17 cellular contexts compared by ENCODE assay signal in the genomic region with DNA sequence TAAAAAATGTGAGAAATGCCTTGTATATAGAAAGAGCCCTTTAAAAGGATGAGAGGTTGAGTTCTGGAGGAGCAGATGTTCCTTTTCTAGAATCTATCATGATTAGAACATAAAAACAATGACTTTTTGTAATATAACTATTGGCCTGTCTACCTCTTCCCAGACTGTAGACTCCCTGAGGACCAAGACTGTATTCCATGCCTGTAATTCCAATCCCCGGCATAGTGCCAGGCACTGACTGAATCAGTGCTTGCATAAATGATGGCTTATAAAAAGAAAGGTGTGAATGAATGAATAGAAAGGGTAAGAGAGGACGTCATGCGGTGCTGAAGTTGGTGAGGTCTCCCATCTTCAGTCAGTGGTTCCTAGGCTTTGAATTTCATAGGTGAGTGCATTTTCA.
DNase-seq lines count a peak whose midpoint lies in the region; ATAC-seq, FAIRE-seq and TF ChIP-seq lines count a peak whose summit lies in the region.
"Had no signal": no experiment of that assay in that cellular context is flagged by ENCODE, and none has a peak within 500 bp of the region (broad histone marks: within the 10 kb centered on the region; RNA-seq: fewer than 3 reads in every experiment).

No MANE protein-coding gene starts in this region.

- CTCF ChIA-PET in MCF 10A (lab: Yijun Ruan, JAX) (no interaction called here), mammary epithelial cell (lab: Charles Lee; ENCODE audit: low non-redundant PET) (no interaction called here), K562 (lab: Yijun Ruan, JAX; ENCODE audit: low intra/inter-chr PET ratio) (no interaction called here)

- H3K9me3 Mint-ChIP-seq in MCF 10A (ENCODE audit: unreplicated experiment): peaks cover 9% of the 10 kb centered on the region
- H3K9me3 Mint-ChIP-seq: GM23338, H9 had no signal

- intact Hi-C loops in MCF 10A (cut with micrococcal nuclease): no loop called here
- intact Hi-C loops in mammary epithelial cell (cut with micrococcal nuclease): no loop called here
- intact Hi-C loops in K562 (cut with micrococcal nuclease): no loop called here
- intact Hi-C loops in left cardiac atrium (cut with DNase I): no loop called here
- intact Hi-C loops in right cardiac atrium (cut with DNase I): no loop called here

- H3K4me1 ChIP-seq in mammary epithelial cell (ENCODE audit: insufficient read depth, low read length) (no peaks in the 10 kb centered on the region), K562 (replicated peaks in 1 of 2; ENCODE audit: control insufficient read depth in 2 of 2, insufficient read depth in 2 of 2, low read length in 2 of 2) (no peaks in the 10 kb centered on the region), right cardiac atrium (ENCODE audit: control insufficient read depth, insufficient read depth, low read length) (no peaks in the 10 kb centered on the region)

- H3K9me3 ChIP-seq in mammary epithelial cell (replicated peaks; ENCODE audit: insufficient read depth, low read length) (peaks cover 3% of the 10 kb centered on the region), K562 (replicated peaks; ENCODE audit: control insufficient read depth, insufficient read depth, low read depth, low read length) (no peaks in the 10 kb centered on the region), right cardiac atrium (ENCODE audit: control insufficient read depth, low read length) (no peaks in the 10 kb centered on the region)

- H3K79me2 ChIP-seq in mammary epithelial cell (ENCODE audit: insufficient read depth, low read length) (no peaks in the 10 kb centered on the region), K562 (ENCODE audit: control insufficient read depth, insufficient read depth, low read length) (no peaks in the 10 kb centered on the region)

- WGBS in mammary epithelial cell (ENCODE audit: low coverage, missing lambda C conversion rate): 86% methylated on average over 3 of the region's 3 CpGs
- WGBS in K562 (ENCODE audit: insufficient coverage, low coverage, missing lambda C conversion rate): 1% methylated on average over 3 of the region's 3 CpGs
- 61% methylated on average over 3 of the region's 3 CpGs for WGBS in right cardiac atrium

- H3K36me3 ChIP-seq in mammary epithelial cell (ENCODE audit: insufficient read depth, low read length) (no peaks in the 10 kb centered on the region), K562 (ENCODE audit: control insufficient read depth, insufficient read depth, low read length) (no peaks in the 10 kb centered on the region)

- no peak for TF ChIP-seq CTCF in MCF 10A (IDR thresholded peaks at IDR 0.05; ENCODE audit: unreplicated experiment)
- no peak for TF ChIP-seq CTCF in mammary epithelial cell (conservative IDR thresholded peaks at IDR 0.05 in 1 of 2, IDR thresholded peaks at IDR 0.05 in 1 of 2; ENCODE audit: extremely low read depth in 1 of 2, insufficient read depth in 1 of 2, low read depth in 1 of 2, low read length in 2 of 2)
- TF ChIP-seq CTCF in K562 (IDR thresholded peaks at IDR 0.05 in 2 of 3, conservative IDR thresholded peaks at IDR 0.05 in 1 of 3; ENCODE audit: insufficient read depth in 2 of 3, low read depth in 1 of 3, low read length in 3 of 3): no peak

- H2AFZ ChIP-seq in mammary epithelial cell (ENCODE audit: low read depth, low read length) (no peak overlapping the region), K562 (ENCODE audit: low read depth, low read length) (no peak overlapping the region)
- H2AFZ ChIP-seq: GM23338 had no signal

- TF ChIP-seq RAD21 in K562 (CRISPR knock-in tag; conservative IDR thresholded peaks at IDR 0.05 in 1 of 2, IDR thresholded peaks at IDR 0.05 in 1 of 2): no peak

- in situ Hi-C loops in mammary epithelial cell (cut with MboI; ENCODE audit: low sequenced_read_pairs in 2 of 2): no loop called here
- in situ Hi-C loops in K562 (cut with MboI): no loop called here

- H3K36me3 Mint-ChIP-seq in MCF 10A (ENCODE audit: insufficient read depth, unreplicated experiment): no peaks in the 10 kb centered on the region
- H3K36me3 Mint-ChIP-seq: CD4-positive, alpha-beta memory T cell had no signal

- H3K4me3 ChIP-seq in mammary epithelial cell (replicated peaks in 1 of 3; ENCODE audit: insufficient read depth in 1 of 3, low read depth in 2 of 3, low read length in 3 of 3): no peak overlapping the region
- H3K4me3 ChIP-seq in K562: no peak overlapping the region
- H3K4me3 ChIP-seq in right cardiac atrium (ENCODE audit: low read length): no peak overlapping the region
- H3K4me3 ChIP-seq: GM12878, GM23338 had no signal

- no peaks in the 10 kb centered on the region for H3K9me1 ChIP-seq in K562 (ENCODE audit: control insufficient read depth, insufficient read depth, low read length)

- no peak overlapping the region for H3K4me2 ChIP-seq in mammary epithelial cell (ENCODE audit: insufficient read depth, low read depth, low read length)
- no peak overlapping the region for H3K4me2 ChIP-seq in K562 (ENCODE audit: insufficient read depth, low read length)
- H3K4me2 ChIP-seq: GM23338 had no signal

- DNase-seq in MCF 10A (ENCODE audit: unreplicated experiment) (peak; percentile 7), mammary epithelial cell (no peak), K562 (ENCODE audit: extremely low read depth in 1 of 4, low spot score in 3 of 4) (no peak), left cardiac atrium (peak; percentile 35), right cardiac atrium (peak in 2 of 3 donors; percentile 39 to 74)
- DNase-seq: C1 segment of cervical spinal cord; Calu3; CD4-positive, alpha-beta memory T cell; COR-L47; DMS79; EL; GDM1; H9 had no signal

- no peak for TF ChIP-seq EP300 in K562 (IDR thresholded peaks at IDR 0.05; ENCODE audit: low read length)

- TF ChIP-seq POLR2A in K562 (conservative IDR thresholded peaks at IDR 0.05): no peak

- H3K4me1 Mint-ChIP-seq in MCF 10A (ENCODE audit: insufficient read depth, unreplicated experiment): no peaks in the 10 kb centered on the region
- H3K4me1 Mint-ChIP-seq: CD4-positive, alpha-beta memory T cell; GM23338; H9 had no signal

- dilution Hi-C loops in mammary epithelial cell (cut with HindIII; ENCODE audit: low sequenced_read_pairs): no loop called here

- H3K27me3 ChIP-seq in mammary epithelial cell (ENCODE audit: insufficient read depth, low read length) (no peaks in the 10 kb centered on the region), K562 (ENCODE audit: control insufficient read depth in 2 of 2, insufficient read depth in 2 of 2, low read length in 2 of 2) (peaks cover 0 to 13% of the 10 kb centered on the region in 2 experiments; a peak in 2 of 5 replicates), right cardiac atrium (ENCODE audit: control insufficient read depth, insufficient read depth) (no peaks in the 10 kb centered on the region)

- no TSS peak for BruUV-seq in MCF 10A (replicated peaks; lab: Mats Ljungman, UMichigan)
- BruUV-seq in mammary epithelial cell (replicated peaks; lab: Mats Ljungman, UMichigan): no TSS peak
- BruUV-seq in K562 (replicated peaks; lab: Mats Ljungman, UMichigan): no TSS peak

- FAIRE-seq in K562 (lab: Jason Lieb, UNC): no peak
- FAIRE-seq: GM12878 had no signal

- no peaks in the 10 kb centered on the region for H4K20me1 ChIP-seq in mammary epithelial cell (ENCODE audit: insufficient read depth, low read length)
- no peaks in the 10 kb centered on the region for H4K20me1 ChIP-seq in K562 (replicated peaks; ENCODE audit: control insufficient read depth, insufficient read depth, low read length)

- ATAC-seq in K562: no peak
- ATAC-seq in left cardiac atrium: peak in 1 of 2 donors; percentile 72
- peak in 1 of 2 donors; percentile 46 for ATAC-seq in right cardiac atrium
- no peak for ATAC-seq in GM18907 (IDR thresholded peaks at IDR 0.05; ENCODE audit: unreplicated experiment)
- ATAC-seq: GM12878, GM23338, HCT116 had no signal

- POLR2A ChIA-PET in MCF 10A (lab: Yijun Ruan, JAX): interaction anchor here (0.6 kb wide), 1 partner anchor 639 kb away, joined by 4 read pairs; no protein-coding TSS in a partner anchor
- POLR2A ChIA-PET in K562 (lab: Yijun Ruan, JAX): no interaction called here

- H3K27ac ChIP-seq in mammary epithelial cell (ENCODE audit: insufficient read depth, low read depth, low read length): no peak overlapping the region
- H3K27ac ChIP-seq in K562 (ENCODE audit: extremely low read depth, low read depth, low read length): no peak overlapping the region
- H3K27ac ChIP-seq in right cardiac atrium (ENCODE audit: low read length): no peak overlapping the region

- H3K9ac ChIP-seq in mammary epithelial cell (ENCODE audit: insufficient read depth, low read length) (no peak overlapping the region), K562 (ENCODE audit: insufficient read depth in 1 of 2, low read depth in 2 of 2, low read length in 2 of 2) (no peak overlapping the region)

- H3K4me3 Mint-ChIP-seq in MCF 10A (ENCODE audit: unreplicated experiment): no peak overlapping the region
- H3K4me3 Mint-ChIP-seq: CD4-positive, alpha-beta memory T cell; GM23338; H9 had no signal

- no peaks in the 10 kb centered on the region for H3K27me3 Mint-ChIP-seq in MCF 10A (ENCODE audit: insufficient read depth, unreplicated experiment)

- no peak overlapping the region for H3K27ac Mint-ChIP-seq in MCF 10A (ENCODE audit: low read depth, unreplicated experiment)
- H3K27ac Mint-ChIP-seq: CD4-positive, alpha-beta memory T cell; GM23338; H9 had no signal

TF ChIP-seq in K562, 482 proteins besides CTCF, POLR2A, EP300 and RAD21:
- TF ChIP-seq NFIX (CRISPR knock-in tag; IDR thresholded peaks at IDR 0.05; ENCODE audit: low read depth) (peak; percentile 49), NFIC (IDR thresholded peaks at IDR 0.05) (peak; percentile 76), BRCA1 (IDR thresholded peaks at IDR 0.05) (no peak), BRCA1 (CRISPR knock-in tag; IDR thresholded peaks at IDR 0.05) (no peak)
TF ChIP-seq in K562: peak in this region for 2.

Comparison
In these comparisons a context has a peak if more than half of its experiments do, and no peak if none do; other contexts are left out.
1. DNase-seq: peak in MCF 10A (single experiment), left cardiac atrium (single experiment) and right cardiac atrium (2 of 3); none in mammary epithelial cell (single experiment) and K562 (0 of 4).